Comparison of ENCODE assay signal across 21 cellular contexts in genomic region chrY:10987626-10988025, GRCh38.
"Had no signal": no experiment of that assay in that cellular context is flagged by ENCODE, and none has a peak within 500 bp of the region (broad histone marks: within the 10 kb centered on the region; RNA-seq: fewer than 3 reads in every experiment).

No MANE protein-coding gene starts in this region.

- H3K9me3 ChIP-seq: colonic mucosa, esophagus muscularis mucosa, heart left ventricle, pancreas, right lobe of liver, uterus had no signal

- H3K4me2 ChIP-seq: neural progenitor cell had no signal

- H3K4me3 ChIP-seq: colonic mucosa, esophagus muscularis mucosa, heart left ventricle, neural progenitor cell, pancreas, right lobe of liver, spleen, uterus had no signal

- H3K4me3 Mint-ChIP-seq: natural killer cell treated with Interleukin-12 subunit alpha and Interleukin-12 subunit beta and Interleukin-15 and Interleukin-18, amount 100 ng/mL, for 72 hours; neural progenitor cell had no signal

- H3K4me1 Mint-ChIP-seq: neural progenitor cell had no signal

- H3K27me3 Mint-ChIP-seq: natural killer cell treated with Interleukin-12 subunit alpha and Interleukin-12 subunit beta and Interleukin-15 and Interleukin-18, amount 100 ng/mL, for 72 hours; progenitor cell of endocrine pancreas had no signal

- H3K27me3 ChIP-seq: colonic mucosa, esophagus muscularis mucosa, heart left ventricle, neural progenitor cell, pancreas, right lobe of liver, spleen, uterus had no signal

- H3K36me3 ChIP-seq: colonic mucosa, esophagus muscularis mucosa, heart left ventricle, neural progenitor cell, pancreas, right lobe of liver, spleen, uterus had no signal

- DNase-seq: caudate nucleus; colonic mucosa; effector CD4-positive, alpha-beta T cell; heart left ventricle; hippocampal formation; left colon; mammary epithelial cell; occipital lobe; pancreas; right lobe of liver; spleen; stimulated activated CD4-positive, alpha-beta T cell treated with anti-CD3 and anti-CD28 coated beads, Interleukin-15, amount 100 ng/mL, for 24 hours; stimulated activated CD4-positive, alpha-beta T cell treated with anti-CD3 and anti-CD28 coated beads, Interleukin-1b, Interleukin-23, amount 100 ng/mL, for 48 hours; stimulated activated CD4-positive, alpha-beta T cell treated with anti-CD3 and anti-CD28 coated beads, Interleukin-4, amount 100 ng/mL, for 24 hours; stimulated activated naive CD4-positive, alpha-beta T cell; trophoblast cell; uterus had no signal

- ATAC-seq: left colon, pancreas had no signal

- H3K27ac Mint-ChIP-seq: natural killer cell treated with Interleukin-12 subunit alpha and Interleukin-12 subunit beta and Interleukin-15 and Interleukin-18, amount 100 ng/mL, for 72 hours; neural progenitor cell; progenitor cell of endocrine pancreas had no signal

- H2AFZ ChIP-seq: neural progenitor cell had no signal

- H3K27ac ChIP-seq: colonic mucosa, esophagus muscularis mucosa, heart left ventricle, neural progenitor cell, pancreas, right lobe of liver, spleen, uterus had no signal

- H3K9ac ChIP-seq: neural progenitor cell had no signal

- H3K4me1 ChIP-seq: colonic mucosa, esophagus muscularis mucosa, heart left ventricle, neural progenitor cell, pancreas, right lobe of liver, spleen, uterus had no signal
